In the genomic region with DNA sequence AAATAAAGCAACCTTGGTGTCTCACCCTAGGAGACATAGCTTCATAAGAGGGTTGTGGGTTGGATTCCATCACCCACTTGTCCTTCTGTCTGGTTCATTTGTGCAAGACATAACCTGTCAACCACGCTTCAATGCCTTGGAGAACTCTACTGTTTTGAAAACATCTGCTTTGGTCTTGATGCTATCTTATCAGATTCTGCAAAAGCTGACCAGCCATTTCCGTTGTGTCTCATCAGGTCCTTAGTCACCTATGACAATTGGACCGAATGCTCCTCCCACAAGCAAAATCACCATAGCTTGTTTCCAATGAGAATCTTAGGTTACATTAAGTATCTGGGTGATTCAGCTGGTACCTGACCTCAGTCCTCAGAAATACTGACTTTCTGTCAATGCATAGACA, we compare ENCODE assay signal across 9 cellular contexts. TPM values are rescaled to one million over a fixed set of nuclear protein-coding genes. Genes with fewer than 3 reads are reported as not detected.
DNase-seq lines count a peak whose midpoint lies in the region; ATAC-seq, FAIRE-seq and TF ChIP-seq lines count a peak whose summit lies in the region.
"Had no signal": no experiment of that assay in that cellular context is flagged by ENCODE, and none has a peak within 500 bp of the region (broad histone marks: within the 10 kb centered on the region; RNA-seq: fewer than 3 reads in every experiment).

No MANE protein-coding gene starts in this region.

- no peaks in the 10 kb centered on the region for H3K79me2 ChIP-seq in PC-9 (ENCODE audit: low read depth)

- H3K27me3 ChIP-seq in PC-9 (ENCODE audit: insufficient read depth, low read depth), result no peaks in the 10 kb centered on the region

- DNase-seq in GM12891 (ENCODE audit: insufficient read length, low spot score) (no peak), kidney tubule cell (ENCODE audit: low spot score) (peak; percentile 32), 8988T (no peak), PC-9 (no peak), lower leg skin (ENCODE audit: low spot score in 2 of 2) (no peak)
- peak; percentile 76 for DNase-seq in activated CD4-positive, alpha-beta T cell treated with anti-CD3 and anti-CD28 coated beads for 48 hours

- no peaks in the 10 kb centered on the region for H4K20me1 ChIP-seq in PC-9 (ENCODE audit: insufficient read depth)

- 74 to 78% methylated on average over 3 of the region's 3 CpGs for WGBS in lower leg skin, 2 donors

- no peak overlapping the region for H3K4me2 ChIP-seq in PC-9

- no peaks in the 10 kb centered on the region for H3K4me1 ChIP-seq in PC-9 (replicated peaks; ENCODE audit: insufficient read depth)

- H3K9me2 ChIP-seq in PC-9 (ENCODE audit: insufficient read depth), result no peaks in the 10 kb centered on the region

- POLR2A ChIA-PET in PC-9 (lab: Charles Lee; ENCODE audit: unreplicated experiment), result no interaction called here

- H2AFZ ChIP-seq in PC-9, result no peak overlapping the region

- intact Hi-C loops in PC-9 (cut with micrococcal nuclease; ENCODE audit: unreplicated experiment), result no loop called here
- intact Hi-C loops in lower leg skin (cut with DNase I; ENCODE audit: low total_unique reads), result no loop called here

- H3K27ac ChIP-seq in PC-9, result no peak overlapping the region

- TF ChIP-seq CTCF in PC-9 (conservative IDR thresholded peaks at IDR 0.05), result no peak
- TF ChIP-seq CTCF in lower leg skin (IDR thresholded peaks at IDR 0.05), result no peak

- TF ChIP-seq POLR2A in GM12891 (IDR thresholded peaks at IDR 0.05; ENCODE audit: low read depth, low read length) (no peak), lower leg skin (IDR thresholded peaks at IDR 0.05) (no peak)

- H3K9me3 ChIP-seq in PC-9 (ENCODE audit: insufficient read depth, low read depth), result no peaks in the 10 kb centered on the region

- FAIRE-seq in GM12891 (lab: Jason Lieb, UNC), result peak; percentile 85

- H3F3A ChIP-seq in PC-9 (ENCODE audit: insufficient read depth, low read depth), result no peaks in the 10 kb centered on the region

- no TSS peak for BruUV-seq in PC-9 (replicated peaks; lab: Mats Ljungman, UMichigan)

- CTCF ChIA-PET in PC-9 (lab: Charles Lee), result no interaction called here

- ATAC-seq in HG02852 (IDR thresholded peaks at IDR 0.05; ENCODE audit: unreplicated experiment), result peak; percentile 61
- ATAC-seq in HG03135 (IDR thresholded peaks at IDR 0.05; ENCODE audit: unreplicated experiment), result no peak

- H3K36me3 ChIP-seq in PC-9 (ENCODE audit: low read depth), result no peaks in the 10 kb centered on the region

- no peak overlapping the region for H3K4me3 ChIP-seq in PC-9
- H3K4me3 ChIP-seq in lower leg skin (ENCODE audit: low read depth, poor library complexity, severe bottlenecking), result no peak overlapping the region

TF ChIP-seq in GM12891, 5 proteins besides CTCF, POLR2A, EP300 and RAD21:
- no peak for TF ChIP-seq POLR2AphosphoS5 (IDR thresholded peaks at IDR 0.05; ENCODE audit: low read depth, low read length)
- no peak for TF ChIP-seq TAF1 (IDR thresholded peaks at IDR 0.05; ENCODE audit: low read depth, low read length)
- no peak for TF ChIP-seq PAX5 (IDR thresholded peaks at IDR 0.05; ENCODE audit: insufficient read depth, low read length, severe bottlenecking)
- TF ChIP-seq POU2F2 (IDR thresholded peaks at IDR 0.05; ENCODE audit: low read depth, low read length), result no peak
- no peak for TF ChIP-seq SPI1 (IDR thresholded peaks at IDR 0.05; ENCODE audit: low read depth, low read length)

RNA-seq across cellular contexts. Expression of gene STAT4, which starts 35.4 kb away (rescaled TPM):
- polyA plus RNA-seq in GM12891 (2012; ENCODE audit: low read depth, missing spikeins), result 1.8 TPM
- 0.23 and 0.70 TPM in 2 replicates for total RNA-seq in PC-9 (2021)
- 1 to 10 TPM in 3 of 4 donors, under 1 TPM in 1; 0.46 to 4.3 (median 1.3) TPM for total RNA-seq in lower leg skin
- total RNA-seq: G401 had no signal

Comparison
In these comparisons a context has a peak if more than half of its experiments do, and no peak if none do; other contexts are left out.
1. DNase-seq: peak in activated CD4-positive, alpha-beta T cell treated with anti-CD3 and anti-CD28 coated beads for 48 hours (single experiment) and kidney tubule cell (single experiment); none in GM12891 (single experiment), 8988T (single experiment), PC-9 (0 of 2) and lower leg skin (0 of 2).